9 cellular contexts compared by ENCODE assay signal in the genomic region with DNA sequence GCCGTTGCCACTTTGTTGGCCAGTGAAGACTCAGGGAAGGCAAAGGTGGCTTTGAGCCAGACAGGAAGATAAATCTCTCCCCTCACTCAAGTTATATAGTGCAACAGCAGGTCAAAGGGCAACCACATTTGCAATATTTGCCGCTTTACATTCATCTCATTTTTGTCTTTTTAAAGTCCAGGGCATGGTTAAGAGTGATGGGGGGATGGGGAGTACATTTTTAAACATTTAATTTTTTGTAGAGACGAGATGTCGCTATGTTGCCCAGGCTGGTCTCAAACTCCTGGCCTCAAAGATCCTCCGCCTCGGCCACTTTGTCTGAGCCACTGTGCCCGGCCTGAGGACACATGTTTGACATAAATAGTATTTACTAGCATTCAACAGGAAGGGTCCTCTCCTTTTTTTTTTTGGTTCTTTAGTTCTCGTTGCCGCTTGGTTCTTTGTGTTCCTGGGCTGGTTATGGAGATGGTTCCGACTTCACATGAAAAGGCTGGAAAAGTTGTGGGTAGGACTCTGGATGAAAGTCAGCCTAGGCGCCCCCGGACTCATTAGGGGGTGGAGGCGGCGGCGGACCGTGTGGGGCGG.
A peak's percentile ranks its signal among the peaks of the same experiment; 100 is the strongest.
DNase-seq lines count a peak whose midpoint lies in the region; ATAC-seq lines count a peak whose summit lies in the region.
"Had no signal": no experiment of that assay in that cellular context is flagged by ENCODE, and none has a peak within 500 bp of the region (broad histone marks: within the 10 kb centered on the region; RNA-seq: fewer than 3 reads in every experiment).

No MANE protein-coding gene starts in this region.

- peak overlapping the region; percentile 96 for H3K4me2 ChIP-seq in neuronal stem cell (ENCODE audit: insufficient read depth, low read length, poor library complexity, severe bottlenecking)

- no peak overlapping the region for H4K8ac ChIP-seq in neuronal stem cell (ENCODE audit: low read depth, low read length)

- H3K9me3 Mint-ChIP-seq in CD4-positive, CD25-positive, alpha-beta regulatory T cell = no peaks in the 10 kb centered on the region

- peak overlapping the region; percentile 6 for H2AK5ac ChIP-seq in neuronal stem cell (ENCODE audit: low read depth, low read length)

- peak overlapping the region; percentile 95 for H3K23ac ChIP-seq in neuronal stem cell (ENCODE audit: low read depth, low read length, poor library complexity)

- no peaks in the 10 kb centered on the region for H3K36me3 ChIP-seq in CD4-positive, CD25-positive, alpha-beta regulatory T cell (ENCODE audit: control insufficient read depth, insufficient read depth, low read length)
- H3K36me3 ChIP-seq in NT2/D1 (ENCODE audit: insufficient read depth, insufficient read length, low read length) (no peaks in the 10 kb centered on the region), endocrine pancreas (ENCODE audit: control insufficient read depth, insufficient read depth, low read length) (no peaks in the 10 kb centered on the region), neuronal stem cell (replicated peaks in 1 of 2; ENCODE audit: control insufficient read depth in 2 of 2, insufficient read depth in 2 of 2, low read length in 2 of 2) (no peaks in the 10 kb centered on the region)

- peak overlapping the region; percentile 55 for H3K4me3 ChIP-seq in CD4-positive, CD25-positive, alpha-beta regulatory T cell (ENCODE audit: low read depth, low read length)
- H3K4me3 ChIP-seq in NT2/D1 (ENCODE audit: insufficient read length, low read depth) (peak overlapping the region; percentile 24), endocrine pancreas (ENCODE audit: control insufficient read depth, insufficient read depth, low read length) (peak overlapping the region; percentile 30), neuronal stem cell (ENCODE audit: low read length in 2 of 2) (peak overlapping the region; percentile 49 to 79)

- H3K27me3 ChIP-seq in CD4-positive, CD25-positive, alpha-beta regulatory T cell (ENCODE audit: control insufficient read depth, insufficient read depth, low read length) = no peaks in the 10 kb centered on the region
- H3K27me3 ChIP-seq in NT2/D1 (ENCODE audit: insufficient read depth, insufficient read length) = peaks cover 20% of the 10 kb centered on the region
- H3K27me3 ChIP-seq in endocrine pancreas (ENCODE audit: control insufficient read depth, insufficient read depth, low read length) = no peaks in the 10 kb centered on the region
- peaks cover 4 to 76% (median 19%) of the 10 kb centered on the region in 3 experiments for H3K27me3 ChIP-seq in neuronal stem cell (ENCODE audit: control insufficient read depth in 3 of 3, insufficient read depth in 3 of 3, low read depth in 1 of 3, low read length in 3 of 3)

- H2BK12ac ChIP-seq in neuronal stem cell (ENCODE audit: low read length) = no peak overlapping the region

- no peak overlapping the region for H2BK120ac ChIP-seq in neuronal stem cell (ENCODE audit: low read depth, low read length)

- no peaks in the 10 kb centered on the region for H3K27me3 Mint-ChIP-seq in CD4-positive, CD25-positive, alpha-beta regulatory T cell

- peak overlapping the region; percentile 77 for H3K27ac ChIP-seq in CD4-positive, CD25-positive, alpha-beta regulatory T cell (ENCODE audit: insufficient read depth, low read length, poor library complexity, severe bottlenecking)
- no peak overlapping the region for H3K27ac ChIP-seq in neuronal stem cell (replicated peaks; ENCODE audit: low read length)

- peaks cover 0 to 46% (median 33%) of the 10 kb centered on the region in 4 donors for H3K4me1 Mint-ChIP-seq in CD4-positive, CD25-positive, alpha-beta regulatory T cell

- no peaks in the 10 kb centered on the region for H3K9me3 ChIP-seq in CD4-positive, CD25-positive, alpha-beta regulatory T cell (ENCODE audit: control insufficient read depth in 2 of 2, low read length in 2 of 2)
- no peaks in the 10 kb centered on the region for H3K9me3 ChIP-seq in NT2/D1 (ENCODE audit: insufficient read depth, low read length)
- H3K9me3 ChIP-seq in endocrine pancreas (ENCODE audit: control insufficient read depth, low read length) = no peaks in the 10 kb centered on the region
- peaks cover 0 to 2% of the 10 kb centered on the region in 2 donors for H3K9me3 ChIP-seq in neuronal stem cell (replicated peaks in 1 of 2; ENCODE audit: control insufficient read depth in 2 of 2, insufficient read depth in 1 of 2, low read depth in 1 of 2, low read length in 2 of 2)

- DNase-seq in CD4-positive, CD25-positive, alpha-beta regulatory T cell = no peak
- DNase-seq in NT2/D1 (ENCODE audit: low read depth, low spot score) = no peak
- no peak for DNase-seq in neuronal stem cell (ENCODE audit: low spot score)
- no peak for DNase-seq in central memory CD4-positive, alpha-beta T cell
- no peak for DNase-seq in NCI-H446 (lab: John Stamatoyannopoulos, UW)
- no peak for DNase-seq in putamen (ENCODE audit: low spot score)
- DNase-seq: KG1 had no signal

- peak overlapping the region; percentile 85 for H2AFZ ChIP-seq in neuronal stem cell (ENCODE audit: low read length)

- no peaks in the 10 kb centered on the region for H3K36me3 Mint-ChIP-seq in CD4-positive, CD25-positive, alpha-beta regulatory T cell

- H3K79me1 ChIP-seq in neuronal stem cell (ENCODE audit: low read depth, low read length) = no peaks in the 10 kb centered on the region

- peak overlapping the region; percentile 88 to 94 (median 92) for H3K4me3 Mint-ChIP-seq in CD4-positive, CD25-positive, alpha-beta regulatory T cell

- ATAC-seq in CD4-positive, CD25-positive, alpha-beta regulatory T cell (ENCODE audit: low read depth in 2 of 2) = no peak
- ATAC-seq in GM21528 (IDR thresholded peaks at IDR 0.05; ENCODE audit: low FRiP score, unreplicated experiment) = no peak

- H3K9ac ChIP-seq in NT2/D1 (ENCODE audit: insufficient read length, low read depth) (no peak overlapping the region), endocrine pancreas (ENCODE audit: control insufficient read depth, insufficient read depth, low read length) (peak overlapping the region; percentile 49), neuronal stem cell (ENCODE audit: low read depth, low read length, poor library complexity) (peak overlapping the region; percentile 38)

- H3K27ac Mint-ChIP-seq in CD4-positive, CD25-positive, alpha-beta regulatory T cell = peak overlapping the region; percentile 94 to 96 (median 95)

- no peak overlapping the region for H2BK5ac ChIP-seq in neuronal stem cell (ENCODE audit: low read length)

- H3K14ac ChIP-seq in neuronal stem cell (ENCODE audit: low read length) = no peak overlapping the region

- H3K4ac ChIP-seq in neuronal stem cell (ENCODE audit: low read length) = no peak overlapping the region

- peak overlapping the region; percentile 67 for H3K18ac ChIP-seq in neuronal stem cell (ENCODE audit: low read length)

- no peak overlapping the region for H4K91ac ChIP-seq in neuronal stem cell (ENCODE audit: low read depth, low read length, poor library complexity)

- no CpG with 5 or more reads among the region's 17 CpGs for WGBS in neuronal stem cell (ENCODE audit: extremely low coverage in 2 of 2, insufficient read length in 2 of 2, insufficient replicate concordance in 1 of 2), 2 donors

- peaks cover 45% of the 10 kb centered on the region for H3K4me1 ChIP-seq in CD4-positive, CD25-positive, alpha-beta regulatory T cell (ENCODE audit: control insufficient read depth, insufficient read depth, low read length, poor library complexity, severe bottlenecking)
- peaks cover 12% of the 10 kb centered on the region for H3K4me1 ChIP-seq in NT2/D1 (ENCODE audit: insufficient read depth, insufficient read length)
- H3K4me1 ChIP-seq in endocrine pancreas (ENCODE audit: control insufficient read depth, insufficient read depth, low read length) = no peaks in the 10 kb centered on the region
- H3K4me1 ChIP-seq in neuronal stem cell (ENCODE audit: control insufficient read depth in 2 of 2, insufficient read depth in 1 of 2, low read depth in 1 of 2, low read length in 2 of 2) = peaks cover 8 to 16% of the 10 kb centered on the region in 2 donors

- peak overlapping the region; percentile 56 for H2BK15ac ChIP-seq in neuronal stem cell (ENCODE audit: low read length)
